In genomic region chr18:63085611-63086010, GRCh38 we compare ENCODE assay signal across 29 cellular contexts.
"Had no signal": no experiment of that assay in that cellular context is flagged by ENCODE, and none has a peak within 500 bp of the region (broad histone marks: within the 10 kb centered on the region; RNA-seq: fewer than 3 reads in every experiment).

No MANE protein-coding gene starts in this region.

- H3K27me3 ChIP-seq: ascending aorta, Peyer's patch had no signal

- H3K9me3 Mint-ChIP-seq: activated CD4-positive, alpha-beta memory T cell treated with anti-CD3 and anti-CD28 coated beads for 36 hours; activated naive CD4-positive, alpha-beta T cell treated with anti-CD3 and anti-CD28 coated beads, Interleukin-2, amount 10 ng/mL, durations not matched to agents 7 days and 5 days; activated T-cell treated with anti-CD3 and anti-CD28 coated beads, Interleukin-2, amount 50 U/mL, for 4 hours; activated T-helper 1 cell treated with anti-CD3 and anti-CD28 coated beads, Interleukin-12 subunit alpha, Interleukin-12 subunit beta, Interleukin-2, Interleukin-4 antibody, amounts not matched to agents 30 ng/mL and 10 ng/mL and 1 ng/mL, durations not matched to agents 14 hours and 24 hours and 36 hours; T-helper 1 cell treated with Interleukin-12 subunit alpha and Interleukin-12 subunit beta and Interleukin-4 antibody, amounts not matched to agents 30 μg/mL and 1 μg/mL, for 36 hours had no signal

- H3K27me3 Mint-ChIP-seq: activated naive CD8-positive, alpha-beta T cell had no signal

- FAIRE-seq: TTC549 had no signal

- H3K27ac Mint-ChIP-seq: activated CD4-positive, alpha-beta memory T cell treated with anti-CD3 and anti-CD28 coated beads for 36 hours; activated CD4-positive, alpha-beta T cell treated with anti-CD3 and anti-CD28 coated beads, Interleukin-2, amount 10 ng/mL, durations not matched to agents 7 days and 5 days; activated naive CD4-positive, alpha-beta T cell treated with anti-CD3 and anti-CD28 coated beads, Interleukin-2, amount 10 ng/mL, durations not matched to agents 7 days and 5 days; activated naive CD8-positive, alpha-beta T cell; activated T-helper 1 cell treated with anti-CD3 and anti-CD28 coated beads, Interleukin-12 subunit alpha, Interleukin-12 subunit beta, Interleukin-2, Interleukin-4 antibody, amounts not matched to agents 30 ng/mL and 10 ng/mL and 1 ng/mL, durations not matched to agents 14 hours and 24 hours and 36 hours; T-helper 1 cell treated with Interleukin-12 subunit alpha and Interleukin-12 subunit beta and Interleukin-4 antibody, amounts not matched to agents 30 μg/mL and 1 μg/mL, for 36 hours; T-helper 2 cell treated with Interferon-gamma antibody and Interleukin-4, amounts not matched to agents 5 μg/mL and 100 μg/mL, for 36 hours had no signal

- H3K4me2 ChIP-seq: KMS-11, SK-N-SH had no signal

- H3K4me3 ChIP-seq: ascending aorta, Peyer's patch, SJSA1 had no signal

- H3K4me3 Mint-ChIP-seq: activated CD4-positive, alpha-beta memory T cell treated with anti-CD3 and anti-CD28 coated beads for 36 hours; activated CD4-positive, alpha-beta T cell treated with anti-CD3 and anti-CD28 coated beads, Interleukin-2, amount 10 ng/mL, durations not matched to agents 7 days and 5 days; activated naive CD4-positive, alpha-beta T cell treated with anti-CD3 and anti-CD28 coated beads, Interleukin-2, amount 10 ng/mL, durations not matched to agents 7 days and 5 days; activated naive CD8-positive, alpha-beta T cell; activated T-cell treated with anti-CD3 and anti-CD28 coated beads, Interleukin-2, amount 50 U/mL, for 4 hours; activated T-helper 1 cell treated with anti-CD3 and anti-CD28 coated beads, Interleukin-12 subunit alpha, Interleukin-12 subunit beta, Interleukin-2, Interleukin-4 antibody, amounts not matched to agents 30 ng/mL and 10 ng/mL and 1 ng/mL, durations not matched to agents 14 hours and 24 hours and 36 hours; T-helper 1 cell treated with Interleukin-12 subunit alpha and Interleukin-12 subunit beta and Interleukin-4 antibody, amounts not matched to agents 30 μg/mL and 1 μg/mL, for 36 hours; T-helper 2 cell treated with Interferon-gamma antibody and Interleukin-4, amounts not matched to agents 5 μg/mL and 100 μg/mL, for 36 hours had no signal

- H3K9ac ChIP-seq: KMS-11, SK-N-SH had no signal

- H3K36me3 ChIP-seq: ascending aorta, Peyer's patch, SJSA1 had no signal

- H3K9me3 ChIP-seq: ascending aorta, Peyer's patch, SJSA1, SK-N-SH had no signal

- DNase-seq: activated CD4-positive, alpha-beta memory T cell treated with anti-CD3 and anti-CD28 coated beads for 36 hours; activated CD4-positive, alpha-beta T cell treated with anti-CD3 and anti-CD28 coated beads, Interleukin-2, amount 10 ng/mL, durations not matched to agents 7 days and 5 days; activated CD8-positive, alpha-beta memory T cell treated with anti-CD3 and anti-CD28 coated beads, Interleukin-2, amount 50 U/mL, for 4 hours; activated effector memory CD4-positive, alpha-beta T cell treated with Interleukin-2 at 50 U/mL for 16 hours; activated naive CD4-positive, alpha-beta T cell treated with anti-CD3 and anti-CD28 coated beads, Interleukin-2, amount 10 ng/mL, durations not matched to agents 7 days and 5 days; activated T-cell treated with anti-CD3 and anti-CD28 coated beads for 4 hours; activated T-cell treated with anti-CD3 and anti-CD28 coated beads, Interleukin-2, amount 50 U/mL, for 4 hours; amygdala; NCI-H1092 treated with DMSO at 0.1 percent for 48 hours; NCI-H1417 treated with DMSO at 0.1 percent for 48 hours; NCI-H187 treated with DMSO at 0.1 percent for 48 hours; NCI-H2081; NCI-H226; NCI-H446 treated with DMSO at 0.1 percent for 48 hours; NCI-H524; NK-92 treated with Interleukin-12 subunit alpha and Interleukin-12 subunit beta, amount 100 ng/mL, for 24 hours; PC-3; Peyer's patch; RPMI8226; SHP77 treated with DMSO at 0.1 percent for 48 hours; SK-N-SH had no signal

- H3K36me3 Mint-ChIP-seq: activated CD4-positive, alpha-beta memory T cell treated with anti-CD3 and anti-CD28 coated beads for 36 hours; activated naive CD4-positive, alpha-beta T cell treated with anti-CD3 and anti-CD28 coated beads, Interleukin-2, amount 10 ng/mL, durations not matched to agents 7 days and 5 days; activated naive CD8-positive, alpha-beta T cell had no signal

- H3K4me1 Mint-ChIP-seq: activated CD4-positive, alpha-beta T cell treated with anti-CD3 and anti-CD28 coated beads, Interleukin-2, amount 10 ng/mL, durations not matched to agents 7 days and 5 days; activated naive CD4-positive, alpha-beta T cell treated with anti-CD3 and anti-CD28 coated beads, Interleukin-2, amount 10 ng/mL, durations not matched to agents 7 days and 5 days had no signal

- H3K27ac ChIP-seq: ascending aorta, KMS-11, Peyer's patch, SJSA1 had no signal

- H3K4me1 ChIP-seq: ascending aorta, Peyer's patch, SJSA1 had no signal

- ATAC-seq: activated T-cell treated with anti-CD3 and anti-CD28 coated beads, Interleukin-2, amount 50 U/mL, for 4 hours; PC-3 had no signal
